In the genomic region with DNA sequence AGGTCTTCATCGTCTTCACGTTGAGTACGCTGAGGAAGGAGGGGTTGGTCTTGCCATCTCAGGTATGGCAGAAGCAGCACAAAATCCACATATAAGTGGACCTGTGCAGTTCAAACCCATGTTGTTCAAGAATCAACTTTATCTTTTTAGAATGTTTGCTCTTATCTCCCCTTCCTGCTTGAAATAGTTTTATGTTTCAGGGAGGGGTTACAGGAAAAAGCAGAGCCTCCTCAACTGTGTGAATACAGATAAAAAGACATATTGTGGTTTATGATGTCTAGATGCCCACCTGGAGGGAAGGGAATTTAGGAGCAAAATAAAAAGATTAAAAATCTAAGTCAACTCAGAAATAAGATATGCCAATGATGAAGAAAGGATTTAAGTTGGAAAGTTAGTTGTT, we compare ENCODE assay signal across 29 cellular contexts.
"Had no signal": no experiment of that assay in that cellular context is flagged by ENCODE, and none has a peak within 500 bp of the region (broad histone marks: within the 10 kb centered on the region; RNA-seq: fewer than 3 reads in every experiment).

No MANE protein-coding gene starts in this region.

- ATAC-seq: activated CD8-positive, alpha-beta memory T cell treated with anti-CD3 and anti-CD28 coated beads, Interleukin-2, amount 10 ng/mL, durations not matched to agents 7 days and 5 days; activated CD8-positive, alpha-beta T cell treated with anti-CD3 and anti-CD28 coated beads, Interleukin-2, amount 10 ng/mL, durations not matched to agents 7 days and 5 days; activated naive CD8-positive, alpha-beta T cell treated with anti-CD3 and anti-CD28 coated beads, Interleukin-2, amount 50 U/mL, for 24 hours; body of pancreas; effector memory CD8-positive, alpha-beta T cell; gastroesophageal sphincter; heart right ventricle; T-helper 17 cell had no signal

- DNase-seq: activated CD4-positive, alpha-beta memory T cell treated with anti-CD3 and anti-CD28 coated beads for 36 hours; activated CD4-positive, alpha-beta T cell treated with anti-CD3 and anti-CD28 coated beads for 36 hours; activated CD4-positive, alpha-beta T cell treated with anti-CD3 and anti-CD28 coated beads, Interleukin-2, amount 10 ng/mL, durations not matched to agents 24 days and 14 days; activated CD4-positive, CD25-positive, alpha-beta regulatory T cell; activated CD4-positive, CD25-positive, alpha-beta regulatory T cell treated with anti-CD3 and anti-CD28 coated beads, Interleukin-2, amount 50 U/mL, for 72 hours; activated CD8-positive, alpha-beta memory T cell treated with anti-CD3 and anti-CD28 coated beads, Interleukin-2, amount 10 ng/mL, durations not matched to agents 7 days and 5 days; activated CD8-positive, alpha-beta memory T cell treated with anti-CD3 and anti-CD28 coated beads, Interleukin-2, amount 50 U/mL, for 4 hours; activated CD8-positive, alpha-beta T cell treated with anti-CD3 and anti-CD28 coated beads, Interleukin-2, amount 10 ng/mL, durations not matched to agents 7 days and 5 days; activated effector memory CD4-positive, alpha-beta T cell treated with anti-CD3 and anti-CD28 coated beads, Interleukin-2, amount 50 U/mL, for 16 hours; activated naive CD4-positive, alpha-beta T cell treated with anti-CD3 and anti-CD28 coated beads for 36 hours; activated naive CD8-positive, alpha-beta T cell treated with anti-CD3 and anti-CD28 coated beads for 36 hours; activated naive CD8-positive, alpha-beta T cell treated with anti-CD3 and anti-CD28 coated beads, Interleukin-2, amount 50 U/mL, for 24 hours; activated T-cell treated with anti-CD3 and anti-CD28 coated beads, Interleukin-2, amount 50 U/mL, for 1 hour; activated T-cell treated with anti-CD3 and anti-CD28 coated beads, Interleukin-2, amount 50 U/mL, for 48 hours; adrenal gland; amygdala; aorta; body of pancreas; caudate nucleus; cortex of kidney; dermis blood vessel endothelial cell; effector CD4-positive, alpha-beta T cell; effector memory CD8-positive, alpha-beta T cell; esophagus squamous epithelium; foreskin melanocyte; heart right ventricle; T-helper 17 cell; T1000 had no signal
